ENCODE assay signal across 8 cellular contexts in genomic region chr14:88792572-88793258, GRCh38. TPM values are rescaled to one million over a fixed set of nuclear protein-coding genes. Genes with fewer than 3 reads are reported as not detected.
DNase-seq lines count a peak whose midpoint lies in the region; ATAC-seq and TF ChIP-seq lines count a peak whose summit lies in the region.

TSS of gene EML5 (minus strand) at chr14:88792953. CDS start at chr14:88792503, 450 bp downstream.

- peak within 1 kb of the TSS; percentile 66 to 72 for H3K9ac ChIP-seq in colonic mucosa (ENCODE audit: low read depth in 2 of 2, low read length in 2 of 2)

- no peaks in the 10 kb centered on the region for H3K36me3 ChIP-seq in colonic mucosa

- no peak for DNase-seq in AG09309 (ENCODE audit: low read depth)
- DNase-seq in NCI-H446 (lab: John Stamatoyannopoulos, UW), result peak; percentile 56 to 85
- peak; percentile 87 for DNase-seq in activated CD4-positive, alpha-beta T cell treated with anti-CD3 and anti-CD28 coated beads for 48 hours
- peak; percentile 84 for DNase-seq in colonic mucosa
- DNase-seq in left lobe of liver (ENCODE audit: low spot score), result peak; percentile 88
- peak; percentile 82 for DNase-seq in stimulated activated CD4-positive, alpha-beta T cell treated with anti-CD3 and anti-CD28 coated beads, Interleukin-1b, Interleukin-23, amount 100 ng/mL, for 48 hours

- H3K4me3 ChIP-seq in AG09309 (ENCODE audit: control insufficient read depth, low read depth, low read length) (peak within 1 kb of the TSS; percentile 61), colonic mucosa (peak within 1 kb of the TSS; percentile 58)

- H3K27ac ChIP-seq in colonic mucosa, result peak within 1 kb of the TSS; percentile 60

- intact Hi-C loops in colonic mucosa (cut with DNase I), result no loop called here

- ATAC-seq in GM18873 (IDR thresholded peaks at IDR 0.05; ENCODE audit: low FRiP score, unreplicated experiment) (peak; percentile 73), HG03175 (IDR thresholded peaks at IDR 0.05; ENCODE audit: unreplicated experiment) (peak; percentile 92), left lobe of liver (peak; percentile 97)

- H3K27me3 ChIP-seq in colonic mucosa, result no peaks in the 10 kb centered on the region

- H3K9me3 ChIP-seq in colonic mucosa, result no peaks in the 10 kb centered on the region

- peak; percentile 42 for TF ChIP-seq CTCF in AG09309 (IDR thresholded peaks at IDR 0.05; ENCODE audit: control insufficient read depth, insufficient read depth, low read depth, low read length, missing control alignments)
- TF ChIP-seq CTCF in colonic mucosa (IDR thresholded peaks at IDR 0.05), result peak; percentile 24

- peaks cover 4% of the 10 kb centered on the region for H3K4me1 ChIP-seq in colonic mucosa

RNA-seq across cellular contexts. Expression of gene EML5, which starts in this region (rescaled TPM):
- total RNA-seq in colonic mucosa, result 1 to 10 TPM in 1 of 2 donors, under 1 TPM in 1; 0.93 to 1.2 TPM
- total RNA-seq in left lobe of liver, result 0.13 TPM

Comparison
In these comparisons a context has a peak if more than half of its experiments do, and no peak if none do; other contexts are left out.
1. Peak in DNase-seq and ATAC-seq in left lobe of liver; RNA of the gene not detected or under 1 TPM.